ENCODE assay signal across 8 cellular contexts in the genomic region with DNA sequence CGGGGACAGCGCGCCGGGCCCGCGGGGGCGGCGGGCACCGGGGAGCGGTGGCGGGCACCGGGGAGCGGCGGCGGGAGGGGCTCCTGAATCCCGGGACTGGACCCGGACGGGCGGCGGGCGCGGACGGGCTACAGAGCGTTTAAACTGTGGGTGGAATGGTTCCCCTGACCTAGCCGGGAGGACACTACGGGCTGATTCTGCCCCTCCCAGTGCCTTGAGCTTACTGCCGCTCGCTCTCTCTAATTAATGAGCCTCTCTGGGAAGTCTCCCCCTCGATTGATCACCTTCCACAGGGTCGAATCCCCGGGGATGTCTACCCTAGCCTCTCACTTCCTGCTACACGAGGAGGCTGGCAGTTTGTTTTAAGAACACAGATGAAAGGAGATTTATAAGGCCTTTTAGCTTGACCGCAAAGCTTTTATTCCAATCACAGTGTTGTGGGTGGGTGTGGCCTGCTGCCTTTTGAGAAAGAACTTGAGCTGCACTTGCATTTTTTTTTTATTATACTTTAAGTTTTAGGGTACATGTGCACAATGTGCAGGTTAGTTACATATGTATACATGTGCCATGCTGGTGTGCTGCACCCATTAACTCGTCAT. TPM values are rescaled to one million over a fixed set of nuclear protein-coding genes. Genes with fewer than 3 reads are reported as not detected.
DNase-seq lines count a peak whose midpoint lies in the region; ATAC-seq, FAIRE-seq and TF ChIP-seq lines count a peak whose summit lies in the region.

No MANE protein-coding gene starts in this region.

- peaks cover 18% of the 10 kb centered on the region for H3K27me3 ChIP-seq in thymus (ENCODE audit: control insufficient read depth, insufficient read depth)

- H3K4me1 ChIP-seq in thymus (ENCODE audit: control insufficient read depth, insufficient read depth, low read length): peaks cover 11% of the 10 kb centered on the region

- no peaks in the 10 kb centered on the region for H3K9me3 ChIP-seq in thymus (ENCODE audit: control insufficient read depth)

- peak overlapping the region; percentile 34 for H3K4me3 Mint-ChIP-seq in activated naive CD8-positive, alpha-beta T cell treated with anti-CD3 and anti-CD28 coated beads, Interleukin-2, amount 50 U/mL, for 24 hours

- peaks cover 4% of the 10 kb centered on the region for H3K9me3 Mint-ChIP-seq in activated naive CD8-positive, alpha-beta T cell treated with anti-CD3 and anti-CD28 coated beads, Interleukin-2, amount 50 U/mL, for 24 hours

- H3K27ac ChIP-seq in thymus (ENCODE audit: low read depth): peak overlapping the region; percentile 36

- no peaks in the 10 kb centered on the region for H3K36me3 Mint-ChIP-seq in activated naive CD8-positive, alpha-beta T cell treated with anti-CD3 and anti-CD28 coated beads, Interleukin-2, amount 50 U/mL, for 24 hours (ENCODE audit: low read depth)

- DNase-seq in DMS 273 treated with DMSO at 0.1 percent for 48 hours (lab: John Stamatoyannopoulos, UW): peak; percentile 35
- peak; percentile 3 for DNase-seq in activated naive CD8-positive, alpha-beta T cell treated with anti-CD3 and anti-CD28 coated beads, Interleukin-2, amount 50 U/mL, for 24 hours
- DNase-seq in left lobe of liver (ENCODE audit: low spot score): no peak
- DNase-seq in RPMI8226: no peak
- no peak for DNase-seq in D721Med (ENCODE audit: insufficient read length, low spot score)

- H3K4me3 ChIP-seq in thymus (ENCODE audit: low read length): peak overlapping the region; percentile 47

- no peak for TF ChIP-seq CTCF in D721Med (IDR thresholded peaks at IDR 0.05; ENCODE audit: insufficient read depth, missing control alignments)

- H3K4me1 Mint-ChIP-seq in activated naive CD8-positive, alpha-beta T cell treated with anti-CD3 and anti-CD28 coated beads, Interleukin-2, amount 50 U/mL, for 24 hours: peaks cover 8% of the 10 kb centered on the region

- WGBS in thymus: 2% methylated on average over 33 of the region's 34 CpGs

- no peaks in the 10 kb centered on the region for H3K36me3 ChIP-seq in thymus (ENCODE audit: control insufficient read depth, insufficient read depth)

- no peak overlapping the region for H3K27ac Mint-ChIP-seq in activated naive CD8-positive, alpha-beta T cell treated with anti-CD3 and anti-CD28 coated beads, Interleukin-2, amount 50 U/mL, for 24 hours

- FAIRE-seq in D721Med (lab: Jason Lieb, UNC): no peak

- ATAC-seq in HG03565 (IDR thresholded peaks at IDR 0.05; ENCODE audit: unreplicated experiment) (peak; percentile 11), left lobe of liver (peak; percentile 35), GM18511 (IDR thresholded peaks at IDR 0.05; ENCODE audit: unreplicated experiment) (no peak)
- peak; percentile 25 for ATAC-seq in activated naive CD8-positive, alpha-beta T cell treated with anti-CD3 and anti-CD28 coated beads, Interleukin-2, amount 50 U/mL, for 24 hours

- peaks cover 58% of the 10 kb centered on the region for H3K27me3 Mint-ChIP-seq in activated naive CD8-positive, alpha-beta T cell treated with anti-CD3 and anti-CD28 coated beads, Interleukin-2, amount 50 U/mL, for 24 hours

RNA-seq across cellular contexts. Expression of gene GNAL, which starts 1.0 kb away (rescaled TPM):
- 1.3 TPM for total RNA-seq in left lobe of liver
- polyA plus RNA-seq in thymus: 7.5 TPM

Comparison
In these comparisons a context has a peak if more than half of its experiments do, and no peak if none do; other contexts are left out.
1. DNase-seq: peak in DMS 273 treated with DMSO at 0.1 percent for 48 hours (single experiment) and activated naive CD8-positive, alpha-beta T cell treated with anti-CD3 and anti-CD28 coated beads, Interleukin-2, amount 50 U/mL, for 24 hours (single experiment); none in left lobe of liver (single experiment), RPMI8226 (single experiment) and D721Med (single experiment).